Comparison of ENCODE assay signal across 11 cellular contexts in genomic region chr1:29239142-29239541, GRCh38. TPM values are rescaled to one million over a fixed set of nuclear protein-coding genes. Genes with fewer than 3 reads are reported as not detected.
DNase-seq lines count a peak whose midpoint lies in the region; TF ChIP-seq lines count a peak whose summit lies in the region.
"Had no signal": no experiment of that assay in that cellular context is flagged by ENCODE, and none has a peak within 500 bp of the region (broad histone marks: within the 10 kb centered on the region; RNA-seq: fewer than 3 reads in every experiment).

No MANE protein-coding gene starts in this region.

- peak overlapping the region in 5 of 8 donors; percentile 58 to 82 (median 74) for H3K4me3 Mint-ChIP-seq in CD4-positive, alpha-beta memory T cell
- H3K4me3 Mint-ChIP-seq in nephron progenitor cell = peak overlapping the region; percentile 83

- no peak for DNase-seq in CD4-positive, alpha-beta memory T cell
- DNase-seq in nephron progenitor cell (peak; percentile 32), DMS79 (lab: John Stamatoyannopoulos, UW) (no peak), T-helper 1 cell (no peak), NCI-H146 treated with DMSO at 0.1 percent for 48 hours (lab: John Stamatoyannopoulos, UW; ENCODE audit: unreplicated experiment) (no peak), NCI-H774 (lab: John Stamatoyannopoulos, UW) (no peak)
- DNase-seq: activated naive CD4-positive, alpha-beta T cell; NCI-H510A treated with DMSO at 0.1 percent for 48 hours had no signal

- H3K9me3 Mint-ChIP-seq in CD4-positive, alpha-beta memory T cell = peaks cover 0 to 3% (median 0%) of the 10 kb centered on the region in 8 donors
- H3K9me3 Mint-ChIP-seq in nephron progenitor cell = no peaks in the 10 kb centered on the region

- TF ChIP-seq CTCF in nephron progenitor cell (IDR thresholded peaks at IDR 0.05) = no peak

- H3K27me3 Mint-ChIP-seq in CD4-positive, alpha-beta memory T cell = peaks cover 42 to 43% of the 10 kb centered on the region in 2 donors
- H3K27me3 Mint-ChIP-seq in nephron progenitor cell (ENCODE audit: low read depth, poor library complexity) = peaks cover 36% of the 10 kb centered on the region

- POLR2A ChIA-PET in CD4-positive, alpha-beta memory T cell (lab: Charles Lee; ENCODE audit: partially characterized antibody) = no interaction called here

- no peak overlapping the region for H3K27ac ChIP-seq in CD4-positive, alpha-beta memory T cell (ENCODE audit: low read depth, low read length)
- H3K27ac ChIP-seq in KOPT-K1 (ENCODE audit: low read depth, low read length, poor library complexity, severe bottlenecking) = peak overlapping the region; percentile 86
- peak overlapping the region; percentile 28 to 29 for H3K27ac ChIP-seq in esophagus (ENCODE audit: low read depth in 2 of 2, low read length in 1 of 2)
- H3K27ac ChIP-seq: KMS-11 had no signal

- no peaks in the 10 kb centered on the region for H3K9me3 ChIP-seq in CD4-positive, alpha-beta memory T cell (ENCODE audit: control insufficient read depth in 1 of 2, low read length in 2 of 2)
- H3K9me3 ChIP-seq in KOPT-K1 (ENCODE audit: insufficient read depth, low read length, poor library complexity, severe bottlenecking) (no peaks in the 10 kb centered on the region), esophagus (ENCODE audit: control insufficient read depth in 2 of 2, insufficient read depth in 1 of 2, low read depth in 1 of 2, low read length in 1 of 2) (no peaks in the 10 kb centered on the region)

- H3K4me3 ChIP-seq in CD4-positive, alpha-beta memory T cell (ENCODE audit: low read length in 2 of 2) = no peak overlapping the region
- no peak overlapping the region for H3K4me3 ChIP-seq in esophagus (ENCODE audit: low read depth in 1 of 2, low read length in 2 of 2)

- H3K4me1 ChIP-seq in CD4-positive, alpha-beta memory T cell (ENCODE audit: insufficient read depth, low read length) = peaks cover 14% of the 10 kb centered on the region
- peaks cover 0 to 20% of the 10 kb centered on the region in 2 donors for H3K4me1 ChIP-seq in esophagus (ENCODE audit: control insufficient read depth in 2 of 2, insufficient read depth in 2 of 2, low read length in 1 of 2)

- peaks cover 19% of the 10 kb centered on the region for H3K27me3 ChIP-seq in CD4-positive, alpha-beta memory T cell (ENCODE audit: insufficient read depth, low read length)
- H3K27me3 ChIP-seq in esophagus (ENCODE audit: control insufficient read depth in 1 of 2, insufficient read depth in 2 of 2, low read length in 2 of 2) = peaks cover 0 to 4% of the 10 kb centered on the region in 2 donors

- CTCF ChIA-PET in CD4-positive, alpha-beta memory T cell (lab: Charles Lee; ENCODE audit: partially characterized antibody) = no interaction called here

- no peaks in the 10 kb centered on the region for H3K36me3 Mint-ChIP-seq in CD4-positive, alpha-beta memory T cell
- no peaks in the 10 kb centered on the region for H3K36me3 Mint-ChIP-seq in nephron progenitor cell (ENCODE audit: low read depth)

- intact Hi-C loops in CD4-positive, alpha-beta memory T cell (cut with micrococcal nuclease) = loop anchor here (5.0 kb wide), 1 partner anchor 993 kb away; no protein-coding TSS in a partner anchor

- 48 to 58% methylated on average over 7 of the region's 7 CpGs for WGBS in esophagus, 2 donors

- H3K4me1 Mint-ChIP-seq in CD4-positive, alpha-beta memory T cell = peaks cover 15 to 32% (median 16%) of the 10 kb centered on the region in 4 donors
- H3K4me1 Mint-ChIP-seq in nephron progenitor cell = peaks cover 55% of the 10 kb centered on the region

- H3K36me3 ChIP-seq in CD4-positive, alpha-beta memory T cell (ENCODE audit: insufficient read depth, low read length) = no peaks in the 10 kb centered on the region
- no peaks in the 10 kb centered on the region for H3K36me3 ChIP-seq in KOPT-K1 (ENCODE audit: insufficient read depth, low read length)
- no peaks in the 10 kb centered on the region for H3K36me3 ChIP-seq in esophagus (ENCODE audit: control insufficient read depth in 2 of 2, insufficient read depth in 2 of 2, low read length in 1 of 2)

- H3K27ac Mint-ChIP-seq in CD4-positive, alpha-beta memory T cell = peak overlapping the region in 1 of 7 donors; percentile 25
- H3K27ac Mint-ChIP-seq in nephron progenitor cell = no peak overlapping the region

RNA-seq across cellular contexts. Expression of gene PTPRU, which starts 2.8 kb away (rescaled TPM):
- under 1 TPM in 1 of 2 experiments, not detected in 1; 0.38 TPM for total RNA-seq in CD4-positive, alpha-beta memory T cell
- polyA plus RNA-seq in CD4-positive, alpha-beta memory T cell = not detected
- polyA plus RNA-seq in esophagus = 1 to 10 TPM; 3.7 to 4.0 TPM

RNA-seq across cellular contexts. Expression of gene MECR, which starts 8.4 kb away (rescaled TPM):
- total RNA-seq in CD4-positive, alpha-beta memory T cell = 10 to 100 TPM; 15.8 to 17.1 TPM
- polyA plus RNA-seq in CD4-positive, alpha-beta memory T cell = 10 to 100 TPM; 12.0 to 12.6 TPM
- 10 to 100 TPM; 11.8 to 19.6 TPM for polyA plus RNA-seq in esophagus

RNA-seq across cellular contexts. Expression of gene SRSF4, which starts 57.4 kb away (rescaled TPM):
- total RNA-seq in CD4-positive, alpha-beta memory T cell = 10 to 100 TPM; 83.3 to 86.8 TPM
- 100 to 1,000 TPM in 1 of 2 donors, 10 to 100 TPM in 1; 60.2 to 104 TPM for polyA plus RNA-seq in CD4-positive, alpha-beta memory T cell
- polyA plus RNA-seq in esophagus = 10 to 100 TPM; 50.8 to 71.0 TPM

Comparison
In these comparisons a context has a peak if more than half of its experiments do, and no peak if none do; other contexts are left out.
1. RNA of gene PTPRU, which starts 2.8 kb away (polyA plus RNA-seq): 3.7 to 4.0 TPM in esophagus; not detected in CD4-positive, alpha-beta memory T cell; every median in the first group is over 4 times any median in the second.